19 cellular contexts compared by ENCODE assay signal in genomic region chr7:116226664-116227063, GRCh38. TPM values are rescaled to one million over a fixed set of nuclear protein-coding genes. Genes with fewer than 3 reads are reported as not detected.
DNase-seq lines count a peak whose midpoint lies in the region; ATAC-seq and TF ChIP-seq lines count a peak whose summit lies in the region.
"Had no signal": no experiment of that assay in that cellular context is flagged by ENCODE, and none has a peak within 500 bp of the region (broad histone marks: within the 10 kb centered on the region; RNA-seq: fewer than 3 reads in every experiment).

No MANE protein-coding gene starts in this region.

- H3K9ac ChIP-seq in trophoblast cell (ENCODE audit: low read length), result no peak overlapping the region

- 87% methylated on average over 2 of the region's 2 CpGs for WGBS in esophagus muscularis mucosa
- no CpG with 5 or more reads among the region's 2 CpGs for WGBS in trophoblast cell (ENCODE audit: extremely low coverage, insufficient coverage, insufficient read length)
- 87 to 95% (median 94%) methylated on average over 2 of the region's 2 CpGs for WGBS in psoas muscle, 3 donors

- no peaks in the 10 kb centered on the region for H3K9me3 ChIP-seq in CD4-positive, alpha-beta T cell (ENCODE audit: control insufficient read depth, low read length)
- no peaks in the 10 kb centered on the region for H3K9me3 ChIP-seq in T-helper 17 cell (ENCODE audit: control insufficient read depth, low read length, poor library complexity, severe bottlenecking)
- H3K9me3 ChIP-seq in esophagus muscularis mucosa, result no peaks in the 10 kb centered on the region
- H3K9me3 ChIP-seq in trophoblast cell (ENCODE audit: insufficient read depth, low read depth, low read length), result no peaks in the 10 kb centered on the region
- no peaks in the 10 kb centered on the region for H3K9me3 ChIP-seq in psoas muscle
- H3K9me3 ChIP-seq: HAP-1, left ventricle myocardium inferior had no signal

- no peaks in the 10 kb centered on the region for H3K9me3 Mint-ChIP-seq in CD4-positive, alpha-beta T cell
- H3K9me3 Mint-ChIP-seq: activated naive CD4-positive, alpha-beta T cell treated with anti-CD3 and anti-CD28 coated beads, Interleukin-2, amount 10 ng/mL, durations not matched to agents 7 days and 5 days had no signal

- peak overlapping the region; percentile 91 for H3K4ac ChIP-seq in trophoblast cell (ENCODE audit: low read depth, low read length)

- no peak overlapping the region for H3K4me2 ChIP-seq in trophoblast cell (ENCODE audit: low read length)

- H2BK12ac ChIP-seq in trophoblast cell (ENCODE audit: low read length), result no peak overlapping the region

- no peak overlapping the region for H2AK5ac ChIP-seq in trophoblast cell (ENCODE audit: low read length)

- TF ChIP-seq POLR2A in esophagus muscularis mucosa (IDR thresholded peaks at IDR 0.05; ENCODE audit: low read depth), result no peak

- no peak for TF ChIP-seq CTCF in CD4-positive, alpha-beta T cell (IDR thresholded peaks at IDR 0.05)
- no peak for TF ChIP-seq CTCF in esophagus muscularis mucosa (IDR thresholded peaks at IDR 0.05)
- TF ChIP-seq CTCF in psoas muscle (IDR thresholded peaks at IDR 0.05), result no peak

- H3K27ac ChIP-seq in CD4-positive, alpha-beta T cell (ENCODE audit: low read depth, low read length), result no peak overlapping the region
- H3K27ac ChIP-seq in esophagus muscularis mucosa (replicated peaks in 1 of 4) (peak overlapping the region; percentile 3 to 79 (median 42)), trophoblast cell (ENCODE audit: low read depth, low read length) (no peak overlapping the region), psoas muscle (no peak overlapping the region)

- no peak overlapping the region for H2BK5ac ChIP-seq in trophoblast cell (ENCODE audit: low read depth, low read length, poor library complexity)

- no peak for DNase-seq in CD4-positive, alpha-beta T cell
- DNase-seq in T-helper 17 cell (no peak), esophagus muscularis mucosa (ENCODE audit: extremely low spot score) (no peak), trophoblast cell (no peak), HUDEP-2 (lab: John Stamatoyannopoulos, UW; ENCODE audit: unreplicated experiment in 76 of 76) (no peak), psoas muscle (no peak)
- DNase-seq in stimulated activated naive CD4-positive, alpha-beta T cell (lab: John Stamatoyannopoulos, UW), result no peak
- DNase-seq: activated CD4-positive, alpha-beta T cell treated with anti-CD3 and anti-CD28 coated beads for 48 hours; activated CD8-positive, alpha-beta memory T cell treated with anti-CD3 and anti-CD28 coated beads, Interleukin-2, amount 50 U/mL, for 4 hours; activated naive CD4-positive, alpha-beta T cell treated with anti-CD3 and anti-CD28 coated beads, Interleukin-2, amount 10 ng/mL, durations not matched to agents 7 days and 5 days; effector CD8-positive, alpha-beta T cell; left ventricle myocardium inferior; NCI-H187; NK-92 treated with Interleukin-12 subunit alpha and Interleukin-12 subunit beta, amount 100 ng/mL, for 24 hours; SHP77; stimulated activated CD4-positive, alpha-beta T cell treated with anti-CD3 and anti-CD28 coated beads, Interleukin-15, amount 100 ng/mL, for 24 hours; T-helper 9 cell had no signal

- no peak overlapping the region for H4K12ac ChIP-seq in trophoblast cell (ENCODE audit: low read depth, low read length)

- intact Hi-C loops in CD4-positive, alpha-beta T cell (cut with DNase I, micrococcal nuclease), result loop anchor here in 1 of 2 experiments (10.0 kb wide), 1 partner anchor 638 kb away; the partner anchor contains the start of gene CAPZA2
- intact Hi-C loops in esophagus muscularis mucosa (cut with DNase I), result no loop called here
- intact Hi-C loops in psoas muscle (cut with DNase I), result no loop called here

- H3K79me1 ChIP-seq in trophoblast cell (ENCODE audit: low read length), result no peaks in the 10 kb centered on the region

- H3K4me1 ChIP-seq in esophagus muscularis mucosa, result peaks cover 41 to 99% (median 87%) of the 10 kb centered on the region in 4 donors
- H3K4me1 ChIP-seq in trophoblast cell (ENCODE audit: control insufficient read depth in 1 of 2, insufficient read depth in 2 of 2, low read length in 2 of 2), result peaks cover 2% of the 10 kb centered on the region in 2 experiments
- peaks cover 12% of the 10 kb centered on the region for H3K4me1 ChIP-seq in psoas muscle

- ATAC-seq in CD4-positive, alpha-beta T cell (ENCODE audit: poor library complexity), result no peak
- no peak for ATAC-seq in T-helper 17 cell
- no peak for ATAC-seq in HG03280 (IDR thresholded peaks at IDR 0.05; ENCODE audit: unreplicated experiment)
- no peak for ATAC-seq in psoas muscle

- peak overlapping the region; percentile 73 for H3K27ac Mint-ChIP-seq in CD4-positive, alpha-beta T cell
- peak overlapping the region; percentile 90 for H3K27ac Mint-ChIP-seq in T-helper 17 cell
- H3K27ac Mint-ChIP-seq: activated naive CD4-positive, alpha-beta T cell treated with anti-CD3 and anti-CD28 coated beads, Interleukin-2, amount 10 ng/mL, durations not matched to agents 7 days and 5 days had no signal

- H3K4me1 Mint-ChIP-seq in CD4-positive, alpha-beta T cell (ENCODE audit: low read depth), result peaks cover 94% of the 10 kb centered on the region
- H3K4me1 Mint-ChIP-seq in T-helper 17 cell, result peaks cover 56% of the 10 kb centered on the region

- H3K4me3 ChIP-seq in esophagus muscularis mucosa (no peak overlapping the region), trophoblast cell (ENCODE audit: low read depth, low read length) (no peak overlapping the region), psoas muscle (no peak overlapping the region)
- H3K4me3 ChIP-seq: HAP-1, left ventricle myocardium inferior had no signal

- no peak overlapping the region for H4K91ac ChIP-seq in trophoblast cell (ENCODE audit: low read depth, low read length)

- no peak overlapping the region for H2AFZ ChIP-seq in trophoblast cell (ENCODE audit: insufficient read depth, low read length, poor library complexity)

- H3K36me3 ChIP-seq in esophagus muscularis mucosa (no peaks in the 10 kb centered on the region), trophoblast cell (ENCODE audit: control insufficient read depth in 1 of 2, insufficient read depth in 2 of 2, low read length in 2 of 2) (no peaks in the 10 kb centered on the region), psoas muscle (ENCODE audit: insufficient read depth in 1 of 2, low read depth in 1 of 2) (no peaks in the 10 kb centered on the region)
- H3K36me3 ChIP-seq: HAP-1, left ventricle myocardium inferior had no signal

- H3K27me3 Mint-ChIP-seq in CD4-positive, alpha-beta T cell, result no peaks in the 10 kb centered on the region
- H3K27me3 Mint-ChIP-seq in T-helper 17 cell, result no peaks in the 10 kb centered on the region
- H3K27me3 Mint-ChIP-seq: activated naive CD4-positive, alpha-beta T cell treated with anti-CD3 and anti-CD28 coated beads, Interleukin-2, amount 10 ng/mL, durations not matched to agents 7 days and 5 days had no signal

- POLR2A ChIA-PET in CD4-positive, alpha-beta T cell (lab: Charles Lee), result interaction anchor here (4.1 kb wide), 1 partner anchor 16 kb away, joined by 24 read pairs; the partner anchor contains the start of gene TES

- H3K18ac ChIP-seq in trophoblast cell (ENCODE audit: low read length), result no peak overlapping the region

- no peak for TF ChIP-seq EP300 in esophagus muscularis mucosa (IDR thresholded peaks at IDR 0.05)

- H3K4me3 Mint-ChIP-seq in CD4-positive, alpha-beta T cell, result no peak overlapping the region
- no peak overlapping the region for H3K4me3 Mint-ChIP-seq in T-helper 17 cell
- H3K4me3 Mint-ChIP-seq: activated naive CD4-positive, alpha-beta T cell treated with anti-CD3 and anti-CD28 coated beads, Interleukin-2, amount 10 ng/mL, durations not matched to agents 7 days and 5 days had no signal

- H3K27me3 ChIP-seq in CD4-positive, alpha-beta T cell (ENCODE audit: control insufficient read depth, insufficient read depth, low read length), result no peaks in the 10 kb centered on the region
- no peaks in the 10 kb centered on the region for H3K27me3 ChIP-seq in esophagus muscularis mucosa
- H3K27me3 ChIP-seq in trophoblast cell (ENCODE audit: insufficient read depth, low read length), result no peaks in the 10 kb centered on the region
- no peaks in the 10 kb centered on the region for H3K27me3 ChIP-seq in psoas muscle (ENCODE audit: insufficient read depth in 3 of 3, low read length in 2 of 3)

- H4K8ac ChIP-seq in trophoblast cell (ENCODE audit: low read depth, low read length), result no peak overlapping the region

- H3K23ac ChIP-seq in trophoblast cell (ENCODE audit: low read length), result no peak overlapping the region

- no peak overlapping the region for H3K14ac ChIP-seq in trophoblast cell (ENCODE audit: low read length)

- no peak overlapping the region for H2BK120ac ChIP-seq in trophoblast cell (ENCODE audit: insufficient read depth, low read length, poor library complexity)

- CTCF ChIA-PET in CD4-positive, alpha-beta T cell (lab: Charles Lee), result interaction anchor here (2.3 to 3.3 kb wide), 2 partner anchors 9 to 46 kb away, joined by 10 to 12 read pairs; no protein-coding TSS in a partner anchor

- peaks cover 4% of the 10 kb centered on the region for H3K79me2 ChIP-seq in trophoblast cell (ENCODE audit: control insufficient read depth, insufficient read depth, low read length, poor library complexity)

- H3K36me3 Mint-ChIP-seq in CD4-positive, alpha-beta T cell (ENCODE audit: low read depth), result peaks cover 27% of the 10 kb centered on the region
- H3K36me3 Mint-ChIP-seq in T-helper 17 cell (ENCODE audit: low read depth), result peaks cover 5% of the 10 kb centered on the region

RNA-seq across cellular contexts. Expression of gene TES, which starts 16.3 kb away (rescaled TPM):
- total RNA-seq in CD4-positive, alpha-beta T cell, result 100 to 1,000 TPM; 114 to 120 TPM
- total RNA-seq in T-helper 17 cell (100 to 1,000 TPM; 107 to 108 TPM), esophagus muscularis mucosa (100 to 1,000 TPM; 213 to 356 (median 265) TPM), psoas muscle (1 to 10 TPM; 3.4 to 8.1 (median 6.3) TPM)
- 166 and 171 TPM in 2 replicates for polyA plus RNA-seq in trophoblast cell (2013)
- 1 to 10 TPM; 2.9 to 6.7 (median 4.2) TPM for polyA plus RNA-seq in psoas muscle

Comparison
In these comparisons a context has a peak if more than half of its experiments do, and no peak if none do; other contexts are left out.
1. H3K27ac ChIP-seq: peak in esophagus muscularis mucosa (4 of 4); none in CD4-positive, alpha-beta T cell (single experiment), trophoblast cell (single experiment) and psoas muscle (single experiment).
2. RNA of gene TES, which starts 16.3 kb away (total RNA-seq): 213 to 356 TPM in esophagus muscularis mucosa, 114 to 120 TPM in CD4-positive, alpha-beta T cell and 107 to 108 TPM in T-helper 17 cell; 3.4 to 8.1 TPM in psoas muscle; every median in the first group is over 10 times any median in the second.